ENCODE assay signal across 24 cellular contexts in genomic region chr15:57038040-57038439, GRCh38.
"Had no signal": no experiment of that assay in that cellular context is flagged by ENCODE, and none has a peak within 500 bp of the region (broad histone marks: within the 10 kb centered on the region; RNA-seq: fewer than 3 reads in every experiment).

No MANE protein-coding gene starts in this region.

- H3K9me3 Mint-ChIP-seq: activated CD4-positive, alpha-beta T cell treated with anti-CD3 and anti-CD28 coated beads, Interleukin-2, amount 10 ng/mL, durations not matched to agents 24 days and 14 days; activated naive CD4-positive, alpha-beta T cell treated with anti-CD3 and anti-CD28 coated beads, Interleukin-2, amount 10 ng/mL, durations not matched to agents 7 days and 5 days; activated naive CD8-positive, alpha-beta T cell treated with anti-CD3 and anti-CD28 coated beads, Interleukin-2, amount 10 ng/mL, durations not matched to agents 7 days and 5 days; activated T-cell treated with anti-CD3 and anti-CD28 coated beads, Interleukin-2, amount 50 U/mL, for 4 hours; activated T-helper 2 cell treated with anti-CD3 and anti-CD28 coated beads, Interferon-gamma antibody, Interleukin-2, Interleukin-4, amounts not matched to agents 10 μg/mL and 5 μg/mL and 100 μg/mL, durations not matched to agents 14 hours and 24 hours and 36 hours had no signal

- DNase-seq: activated CD4-positive, alpha-beta T cell treated with anti-CD3 and anti-CD28 coated beads for 1 hour; activated CD4-positive, alpha-beta T cell treated with anti-CD3 and anti-CD28 coated beads, Interleukin-2, amount 10 ng/mL, durations not matched to agents 24 days and 14 days; activated CD4-positive, alpha-beta T cell treated with anti-CD3 and anti-CD28 coated beads, Interleukin-2, amount 50 U/mL, for 48 hours; activated CD8-positive, alpha-beta memory T cell treated with anti-CD3 and anti-CD28 coated beads, Interleukin-2, amount 10 ng/mL, durations not matched to agents 7 days and 5 days; activated gamma-delta T cell treated with Interleukin-2 at 50 U/mL for 16 hours; activated naive CD4-positive, alpha-beta T cell treated with anti-CD3 and anti-CD28 coated beads, Interleukin-2, amount 10 ng/mL, durations not matched to agents 7 days and 5 days; activated naive CD8-positive, alpha-beta T cell treated with anti-CD3 and anti-CD28 coated beads, Interleukin-2, amount 10 ng/mL, durations not matched to agents 7 days and 5 days; activated T-cell treated with anti-CD3 and anti-CD28 coated beads, Interleukin-2, amount 50 U/mL, for 4 hours; adrenal gland; anterior cingulate cortex; Kasumi-1; KBM-7; NCI-H1105 treated with DMSO at 0.1 percent for 48 hours; NCI-H1436 treated with DMSO at 0.1 percent for 48 hours; NCI-H187; NCI-H2081; NCI-H510A treated with DMSO at 0.1 percent for 48 hours; NCI-H69; PC-3; SHP77; SW 1271 had no signal

- H3K9me3 ChIP-seq: adrenal gland, SJSA1 had no signal

- H3K27ac ChIP-seq: adrenal gland, SJSA1 had no signal

- H3K27ac Mint-ChIP-seq: activated CD4-positive, alpha-beta T cell treated with anti-CD3 and anti-CD28 coated beads, Interleukin-2, amount 10 ng/mL, durations not matched to agents 24 days and 14 days; activated CD8-positive, alpha-beta memory T cell treated with anti-CD3 and anti-CD28 coated beads, Interleukin-2, amount 10 ng/mL, durations not matched to agents 7 days and 5 days; activated naive CD4-positive, alpha-beta T cell treated with anti-CD3 and anti-CD28 coated beads, Interleukin-2, amount 10 ng/mL, durations not matched to agents 7 days and 5 days; activated naive CD8-positive, alpha-beta T cell treated with anti-CD3 and anti-CD28 coated beads, Interleukin-2, amount 10 ng/mL, durations not matched to agents 7 days and 5 days; activated T-helper 2 cell treated with anti-CD3 and anti-CD28 coated beads, Interferon-gamma antibody, Interleukin-2, Interleukin-4, amounts not matched to agents 10 μg/mL and 5 μg/mL and 100 μg/mL, durations not matched to agents 14 hours and 24 hours and 36 hours had no signal

- H3K36me3 ChIP-seq: adrenal gland, SJSA1 had no signal

- ATAC-seq: PC-3, SK-N-SH treated with all-trans-retinoic acid at 6 μM for 48 hours had no signal

- H3K4me3 Mint-ChIP-seq: activated CD4-positive, alpha-beta T cell treated with anti-CD3 and anti-CD28 coated beads, Interleukin-2, amount 10 ng/mL, durations not matched to agents 24 days and 14 days; activated naive CD4-positive, alpha-beta T cell treated with anti-CD3 and anti-CD28 coated beads, Interleukin-2, amount 10 ng/mL, durations not matched to agents 7 days and 5 days; activated naive CD8-positive, alpha-beta T cell treated with anti-CD3 and anti-CD28 coated beads, Interleukin-2, amount 10 ng/mL, durations not matched to agents 7 days and 5 days; activated T-cell treated with anti-CD3 and anti-CD28 coated beads, Interleukin-2, amount 50 U/mL, for 4 hours had no signal

- H3K27me3 ChIP-seq: adrenal gland, SJSA1 had no signal

- H3K4me3 ChIP-seq: adrenal gland, SJSA1 had no signal

- H3K27me3 Mint-ChIP-seq: activated CD4-positive, alpha-beta T cell treated with anti-CD3 and anti-CD28 coated beads, Interleukin-2, amount 10 ng/mL, durations not matched to agents 24 days and 14 days; activated CD8-positive, alpha-beta memory T cell treated with anti-CD3 and anti-CD28 coated beads, Interleukin-2, amount 10 ng/mL, durations not matched to agents 7 days and 5 days; activated naive CD4-positive, alpha-beta T cell treated with anti-CD3 and anti-CD28 coated beads, Interleukin-2, amount 10 ng/mL, durations not matched to agents 7 days and 5 days; activated naive CD8-positive, alpha-beta T cell treated with anti-CD3 and anti-CD28 coated beads, Interleukin-2, amount 10 ng/mL, durations not matched to agents 7 days and 5 days had no signal
